ENCODE assay signal across 1 cellular context in genomic region chr5:154648706-154649105, GRCh38.
TF ChIP-seq lines count a peak whose summit lies in the region.

No MANE protein-coding gene starts in this region.

TF ChIP-seq in K562, 482 proteins besides CTCF, POLR2A, EP300 and RAD21 (continued from another document and continues in another):
- TF ChIP-seq KLF10 (CRISPR knock-in tag; IDR thresholded peaks at IDR 0.05) (no peak), ZNF785 (CRISPR knock-in tag; IDR thresholded peaks at IDR 0.05) (no peak), SMC3 (conservative IDR thresholded peaks at IDR 0.05; ENCODE audit: insufficient read depth, low read depth, low read length) (no peak), UBTF (IDR thresholded peaks at IDR 0.05; ENCODE audit: borderline replicate concordance in 1 of 2, low read depth in 2 of 2, low read length in 2 of 2) (0 out of 4 replicates have a peak, but pooled peaks of 1 of the 2 experiments have one; percentile 22), ARID2 (IDR thresholded peaks at IDR 0.05) (no peak), FOXJ3 (CRISPR knock-in tag; IDR thresholded peaks at IDR 0.05) (no peak), ZNF586 (CRISPR knock-in tag; conservative IDR thresholded peaks at IDR 0.05) (no peak), VEZF1 (CRISPR knock-in tag; IDR thresholded peaks at IDR 0.05) (peak; percentile 75), TOE1 (IDR thresholded peaks at IDR 0.05; ENCODE audit: borderline replicate concordance) (no peak), TOE1 (CRISPR knock-in tag; IDR thresholded peaks at IDR 0.05; ENCODE audit: borderline replicate concordance, low read depth) (no peak), ZNF41 (CRISPR knock-in tag; conservative IDR thresholded peaks at IDR 0.05) (no peak), ATF1 (CRISPR knock-in tag; IDR thresholded peaks at IDR 0.05) (no peak), ATF1 (tag; IDR thresholded peaks at IDR 0.05) (peak; percentile 46; the same call in 1 of the 2 replicates), MAX (CRISPR knock-in tag; IDR thresholded peaks at IDR 0.05) (no peak), AFF4 (CRISPR knock-in tag; IDR thresholded peaks at IDR 0.05) (no peak), CSDE1 (IDR thresholded peaks at IDR 0.05) (no peak), WHSC1 (IDR thresholded peaks at IDR 0.05; ENCODE audit: low read length) (no peak), BACH1 (tag; IDR thresholded peaks at IDR 0.05) (no peak; the same call in 1 of the 2 replicates), ZNF121 (CRISPR knock-in tag; conservative IDR thresholded peaks at IDR 0.05) (peak; percentile 63; the same call in 1 of the 2 replicates), GABPB2 (CRISPR knock-in tag; conservative IDR thresholded peaks at IDR 0.05) (no peak), ZBTB49 (CRISPR knock-in tag; IDR thresholded peaks at IDR 0.05; ENCODE audit: borderline replicate concordance) (no peak), SP1 (CRISPR knock-in tag; IDR thresholded peaks at IDR 0.05) (no peak), ZNF224 (CRISPR knock-in tag; IDR thresholded peaks at IDR 0.05) (no peak), CREB3L1 (IDR thresholded peaks at IDR 0.05; ENCODE audit: borderline replicate concordance, low read depth) (no peak), ZBTB43 (CRISPR knock-in tag; IDR thresholded peaks at IDR 0.05) (no peak), TGIF2 (CRISPR knock-in tag; IDR thresholded peaks at IDR 0.05) (no peak), SIRT6 (IDR thresholded peaks at IDR 0.05; ENCODE audit: low read depth, low read length) (no peak), HOMEZ (CRISPR knock-in tag; IDR thresholded peaks at IDR 0.05) (no peak), CREM (IDR thresholded peaks at IDR 0.05; ENCODE audit: low read depth) (peak; percentile 65), MTA2 (IDR thresholded peaks at IDR 0.05; ENCODE audit: low read depth) (no peak), MLLT1 (IDR thresholded peaks at IDR 0.05) (0 out of 4 replicates have a peak, but pooled peaks of 1 of the 2 experiments have one; percentile 7)
